2 cellular contexts compared by ENCODE assay signal in genomic region chr9:33843312-33843950, GRCh38.
TF ChIP-seq lines count a peak whose summit lies in the region.

No MANE protein-coding gene starts in this region.

TF ChIP-seq in liver, 16 proteins besides CTCF, POLR2A, EP300 and RAD21:
- TF ChIP-seq HNF4G (IDR thresholded peaks at IDR 0.05) = no peak
- no peak for TF ChIP-seq EGR1 (IDR thresholded peaks at IDR 0.05; ENCODE audit: low read depth in 2 of 2)
- TF ChIP-seq TAF1 (conservative IDR thresholded peaks at IDR 0.05) = no peak
- no peak for TF ChIP-seq FOXA1 (IDR thresholded peaks at IDR 0.05)

TF ChIP-seq in HepG2, 621 proteins besides CTCF, POLR2A, EP300 and RAD21:
- TF ChIP-seq ISX (CRISPR knock-in tag; conservative IDR thresholded peaks at IDR 0.05) (no peak), ZSCAN21 (CRISPR knock-in tag; IDR thresholded peaks at IDR 0.05; ENCODE audit: borderline replicate concordance) (no peak), ZNF337 (CRISPR knock-in tag; IDR thresholded peaks at IDR 0.05; ENCODE audit: borderline replicate concordance, low read depth) (no peak), SIX1 (CRISPR knock-in tag; IDR thresholded peaks at IDR 0.05; ENCODE audit: borderline replicate concordance) (no peak), FOXP4 (CRISPR knock-in tag; IDR thresholded peaks at IDR 0.05) (no peak), ZNF761 (CRISPR knock-in tag; conservative IDR thresholded peaks at IDR 0.05) (no peak), ZXDC (CRISPR knock-in tag; IDR thresholded peaks at IDR 0.05) (no peak), HNRNPH1 (optimal IDR thresholded peaks at IDR 0.05; ENCODE audit: low read depth, low read length) (no peak), NFYC (CRISPR knock-in tag; IDR thresholded peaks at IDR 0.05) (no peak), PLRG1 (conservative IDR thresholded peaks at IDR 0.05) (no peak), ZBTB43 (CRISPR knock-in tag; conservative IDR thresholded peaks at IDR 0.05) (no peak), CERS6 (CRISPR knock-in tag; IDR thresholded peaks at IDR 0.05) (no peak), ZNF619 (CRISPR knock-in tag; IDR thresholded peaks at IDR 0.05) (no peak), TFE3 (CRISPR knock-in tag; IDR thresholded peaks at IDR 0.05) (no peak), HNF4G (IDR thresholded peaks at IDR 0.05; ENCODE audit: borderline replicate concordance, low read depth, low read length) (no peak), HNF4G (CRISPR knock-in tag; IDR thresholded peaks at IDR 0.05; ENCODE audit: borderline replicate concordance, low read depth) (no peak), ZNF343 (CRISPR knock-in tag; IDR thresholded peaks at IDR 0.05) (no peak), ZFAT (CRISPR knock-in tag; conservative IDR thresholded peaks at IDR 0.05) (no peak), ZBTB7B (CRISPR knock-in tag; IDR thresholded peaks at IDR 0.05) (no peak), KMT2A (CRISPR knock-in tag; IDR thresholded peaks at IDR 0.05) (no peak), SRSF4 (IDR thresholded peaks at IDR 0.05; ENCODE audit: low read depth, low read length, poor library complexity, severe bottlenecking) (no peak)
